ENCODE assay signal across 2 cellular contexts in the genomic region with DNA sequence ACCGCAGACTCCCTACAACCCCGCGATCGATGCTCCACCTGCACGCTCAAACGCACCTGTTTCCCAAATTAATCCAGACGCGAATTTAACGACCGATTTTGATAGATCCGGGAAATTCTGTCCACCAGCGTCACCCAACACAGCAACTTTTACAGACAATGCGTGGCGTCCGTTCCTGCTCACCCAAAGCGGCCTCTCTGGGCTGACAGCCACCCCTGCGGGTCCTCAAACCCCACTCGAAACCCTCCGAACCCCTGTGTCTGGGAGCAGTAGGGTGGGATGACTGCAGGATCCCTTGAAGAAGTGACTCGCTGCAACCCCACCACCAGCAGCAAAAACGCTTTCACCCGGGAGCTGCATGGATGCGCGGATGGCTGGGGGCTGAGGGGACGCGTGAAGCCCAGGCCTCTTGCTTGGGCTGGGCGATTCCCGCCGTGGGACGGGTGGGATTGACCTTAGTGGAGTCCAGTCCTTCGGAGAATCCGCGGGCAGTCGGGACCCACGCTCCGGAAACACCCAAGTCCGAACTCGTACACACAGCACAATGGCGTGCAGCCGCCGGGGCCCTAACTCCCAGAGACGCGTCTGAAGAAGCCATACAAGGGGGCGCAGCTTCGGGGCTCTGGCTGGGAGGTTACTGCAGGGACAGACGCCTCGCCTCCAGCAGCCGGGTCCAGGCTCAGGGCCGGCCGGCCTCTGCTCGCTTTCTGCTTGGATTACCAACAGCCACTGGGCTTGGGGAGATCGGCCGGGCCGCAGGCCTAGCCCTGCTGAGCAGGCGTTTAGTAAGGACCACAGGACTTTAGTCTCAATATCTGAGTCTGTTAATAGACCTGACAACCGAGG.
TF ChIP-seq lines count a peak whose summit lies in the region.

No MANE protein-coding gene starts in this region.

TF ChIP-seq in HepG2, 621 proteins besides CTCF, POLR2A, EP300 and RAD21:
- TF ChIP-seq TBL1XR1 (IDR thresholded peaks at IDR 0.05; ENCODE audit: borderline replicate concordance, low read length, partially characterized antibody) (no peak), AGO2 (optimal IDR thresholded peaks at IDR 0.05; ENCODE audit: low read depth, low read length) (peak; percentile 69), RBFOX2 (IDR thresholded peaks at IDR 0.05; ENCODE audit: low read depth, low read length) (0 out of 2 replicates have a peak, but pooled peaks have one; percentile 34)
TF ChIP-seq in HepG2: peak in this region for 2.

TF ChIP-seq in endothelial cell of umbilical vein, 7 proteins besides CTCF, POLR2A, EP300 and RAD21:
- TF ChIP-seq FOS (IDR thresholded peaks at IDR 0.05; ENCODE audit: borderline replicate concordance, insufficient read depth, low read length) (no peak), POLR2AphosphoS5 (IDR thresholded peaks at IDR 0.05; ENCODE audit: insufficient read depth, low read depth, low read length) (no peak), MYC (IDR thresholded peaks at IDR 0.05; ENCODE audit: low read depth, low read length) (no peak), EZH2 (IDR thresholded peaks at IDR 0.05; ENCODE audit: borderline replicate concordance, low read depth, low read length, severe bottlenecking) (peak; percentile 79)
